Comparison of ENCODE assay signal across 10 cellular contexts in genomic region chr6:1613631-1614447, GRCh38. TPM values are rescaled to one million over a fixed set of nuclear protein-coding genes. Genes with fewer than 3 reads are reported as not detected.
A peak's percentile ranks its signal among the peaks of the same experiment; 100 is the strongest.
DNase-seq lines count a peak whose midpoint lies in the region; ATAC-seq and TF ChIP-seq lines count a peak whose summit lies in the region.
"Had no signal": no experiment of that assay in that cellular context is flagged by ENCODE, and none has a peak within 500 bp of the region (broad histone marks: within the 10 kb centered on the region; RNA-seq: fewer than 3 reads in every experiment).

No MANE protein-coding gene starts in this region.

- no peaks in the 10 kb centered on the region for H3K36me3 ChIP-seq in suprapubic skin

- peak overlapping the region; percentile 34 for H3K27ac Mint-ChIP-seq in activated T-helper 1 cell treated with anti-CD3 and anti-CD28 coated beads, Interleukin-12 subunit alpha, Interleukin-12 subunit beta, Interleukin-2, Interleukin-4 antibody, amounts not matched to agents 30 ng/mL and 10 ng/mL and 1 ng/mL, durations not matched to agents 14 hours and 24 hours and 36 hours
- no peak overlapping the region for H3K27ac Mint-ChIP-seq in effector memory CD8-positive, alpha-beta T cell
- H3K27ac Mint-ChIP-seq: activated CD8-positive, alpha-beta T cell treated with anti-CD3 and anti-CD28 coated beads for 36 hours had no signal

- peaks cover 12% of the 10 kb centered on the region for H3K4me1 Mint-ChIP-seq in activated T-helper 1 cell treated with anti-CD3 and anti-CD28 coated beads, Interleukin-12 subunit alpha, Interleukin-12 subunit beta, Interleukin-2, Interleukin-4 antibody, amounts not matched to agents 30 ng/mL and 10 ng/mL and 1 ng/mL, durations not matched to agents 14 hours and 24 hours and 36 hours (ENCODE audit: low read depth)
- peaks cover 9 to 11% of the 10 kb centered on the region in 2 donors for H3K4me1 Mint-ChIP-seq in effector memory CD8-positive, alpha-beta T cell (ENCODE audit: low read depth in 2 of 2)

- H3K27me3 Mint-ChIP-seq in activated T-helper 1 cell treated with anti-CD3 and anti-CD28 coated beads, Interleukin-12 subunit alpha, Interleukin-12 subunit beta, Interleukin-2, Interleukin-4 antibody, amounts not matched to agents 30 ng/mL and 10 ng/mL and 1 ng/mL, durations not matched to agents 14 hours and 24 hours and 36 hours (ENCODE audit: insufficient read depth), result peaks cover 60% of the 10 kb centered on the region
- peaks cover 53 to 69% of the 10 kb centered on the region in 2 donors for H3K27me3 Mint-ChIP-seq in effector memory CD8-positive, alpha-beta T cell

- peak overlapping the region; percentile 56 for H3K27ac ChIP-seq in suprapubic skin
- H3K27ac ChIP-seq: 22Rv1 had no signal

- no peaks in the 10 kb centered on the region for H3K36me3 Mint-ChIP-seq in activated T-helper 1 cell treated with anti-CD3 and anti-CD28 coated beads, Interleukin-12 subunit alpha, Interleukin-12 subunit beta, Interleukin-2, Interleukin-4 antibody, amounts not matched to agents 30 ng/mL and 10 ng/mL and 1 ng/mL, durations not matched to agents 14 hours and 24 hours and 36 hours (ENCODE audit: low read depth)
- H3K36me3 Mint-ChIP-seq in effector memory CD8-positive, alpha-beta T cell (ENCODE audit: insufficient read depth), result peaks cover 12% of the 10 kb centered on the region

- H3K4me3 Mint-ChIP-seq in activated T-helper 1 cell treated with anti-CD3 and anti-CD28 coated beads, Interleukin-12 subunit alpha, Interleukin-12 subunit beta, Interleukin-2, Interleukin-4 antibody, amounts not matched to agents 30 ng/mL and 10 ng/mL and 1 ng/mL, durations not matched to agents 14 hours and 24 hours and 36 hours, result no peak overlapping the region
- no peak overlapping the region for H3K4me3 Mint-ChIP-seq in effector memory CD8-positive, alpha-beta T cell
- H3K4me3 Mint-ChIP-seq: activated CD8-positive, alpha-beta T cell treated with anti-CD3 and anti-CD28 coated beads for 36 hours had no signal

- intact Hi-C loops in activated T-helper 1 cell treated with anti-CD3 and anti-CD28 coated beads, Interleukin-12 subunit alpha, Interleukin-12 subunit beta, Interleukin-2, Interleukin-4 antibody, amounts not matched to agents 30 ng/mL and 10 ng/mL and 1 ng/mL, durations not matched to agents 14 hours and 24 hours and 36 hours (cut with micrococcal nuclease), result loop anchor here (2.0 to 5.0 kb wide), 4 partner anchors 13 to 1613 kb away; partner anchors contain the start of genes FOXQ1 and TUBB2B

- H3K4me3 ChIP-seq in iPS-18c (ENCODE audit: insufficient read depth, low read depth, low read length) (peak overlapping the region; percentile 41; the same call in 1 of the 2 replicates), suprapubic skin (peak overlapping the region; percentile 71)

- no peak for TF ChIP-seq CTCF in suprapubic skin (IDR thresholded peaks at IDR 0.05)

- WGBS in suprapubic skin, result 17% methylated on average over 29 of the region's 60 CpGs

- ATAC-seq in effector memory CD8-positive, alpha-beta T cell (replicated peaks), result no peak
- ATAC-seq in HG03025 (IDR thresholded peaks at IDR 0.05; ENCODE audit: low FRiP score, unreplicated experiment), result no peak
- ATAC-seq: activated CD8-positive, alpha-beta T cell treated with anti-CD3 and anti-CD28 coated beads for 36 hours had no signal

- no peak for TF ChIP-seq EP300 in suprapubic skin (IDR thresholded peaks at IDR 0.05)

- peaks cover 44% of the 10 kb centered on the region for H3K4me1 ChIP-seq in suprapubic skin

- no peak for TF ChIP-seq POLR2A in suprapubic skin (IDR thresholded peaks at IDR 0.05)

- H3K9me3 ChIP-seq in iPS-18c (ENCODE audit: control insufficient read depth, insufficient read depth, low read length) (no peaks in the 10 kb centered on the region), suprapubic skin (no peaks in the 10 kb centered on the region)

- no peaks in the 10 kb centered on the region for H3K9me3 Mint-ChIP-seq in activated T-helper 1 cell treated with anti-CD3 and anti-CD28 coated beads, Interleukin-12 subunit alpha, Interleukin-12 subunit beta, Interleukin-2, Interleukin-4 antibody, amounts not matched to agents 30 ng/mL and 10 ng/mL and 1 ng/mL, durations not matched to agents 14 hours and 24 hours and 36 hours
- H3K9me3 Mint-ChIP-seq in effector memory CD8-positive, alpha-beta T cell, result no peaks in the 10 kb centered on the region
- H3K9me3 Mint-ChIP-seq: activated CD8-positive, alpha-beta T cell treated with anti-CD3 and anti-CD28 coated beads for 36 hours had no signal

- H3K27me3 ChIP-seq in suprapubic skin, result peaks cover 72% of the 10 kb centered on the region

- DNase-seq in DMS 273 (lab: John Stamatoyannopoulos, UW; ENCODE audit: unreplicated experiment) (peak; percentile 44), DMS 273 treated with DMSO at 0.1 percent for 48 hours (lab: John Stamatoyannopoulos, UW) (no peak), suprapubic skin (ENCODE audit: low spot score in 2 of 2) (no peak)
- DNase-seq in activated T-helper 1 cell treated with anti-CD3 and anti-CD28 coated beads, Interleukin-12 subunit alpha, Interleukin-12 subunit beta, Interleukin-2, Interleukin-4 antibody, amounts not matched to agents 30 ng/mL and 10 ng/mL and 1 ng/mL, durations not matched to agents 14 hours and 24 hours and 36 hours (ENCODE audit: low spot score), result no peak
- no peak for DNase-seq in effector memory CD8-positive, alpha-beta T cell
- DNase-seq in activated CD4-positive, CD25-positive, alpha-beta regulatory T cell treated with anti-CD3 and anti-CD28 coated beads, Interleukin-2, amount 50 U/mL, for 72 hours, result no peak

RNA-seq across cellular contexts. Expression of gene FOXC1, which starts 4.1 kb away (rescaled TPM):
- 0.23 and 0.44 TPM in 2 replicates for total RNA-seq in activated T-helper 1 cell treated with anti-CD3 and anti-CD28 coated beads, Interleukin-12 subunit alpha, Interleukin-12 subunit beta, Interleukin-2, Interleukin-4 antibody, amounts not matched to agents 30 ng/mL and 10 ng/mL and 1 ng/mL, durations not matched to agents 14 hours and 24 hours and 36 hours
- 10 to 100 TPM; 14.5 to 35.8 (median 21.4) TPM for total RNA-seq in suprapubic skin

Comparison
In these comparisons a context has a peak if more than half of its experiments do, and no peak if none do; other contexts are left out.
1. RNA of gene FOXC1, which starts 4.1 kb away (total RNA-seq): 14.5 to 35.8 TPM in suprapubic skin; 0.23 to 0.44 TPM in activated T-helper 1 cell treated with anti-CD3 and anti-CD28 coated beads, Interleukin-12 subunit alpha, Interleukin-12 subunit beta, Interleukin-2, Interleukin-4 antibody, amounts not matched to agents 30 ng/mL and 10 ng/mL and 1 ng/mL, durations not matched to agents 14 hours and 24 hours and 36 hours; every median in the first group is over 10 times any median in the second.